9 cellular contexts compared by ENCODE assay signal in genomic region chr3:195694217-195695071, GRCh38. TPM values are rescaled to one million over a fixed set of nuclear protein-coding genes. Genes with fewer than 3 reads are reported as not detected.
DNase-seq lines count a peak whose midpoint lies in the region; ATAC-seq, FAIRE-seq and TF ChIP-seq lines count a peak whose summit lies in the region.
"Not testable (repeated sequence)": the region's sequence is repeated elsewhere in the genome, so short reads cannot be mapped to it uniquely, and the experiment has no call there.
"Had no signal": no experiment of that assay in that cellular context is flagged by ENCODE, and none has a peak within 500 bp of the region (broad histone marks: within the 10 kb centered on the region; RNA-seq: fewer than 3 reads in every experiment).

No MANE protein-coding gene starts in this region.

- H3K79me2 ChIP-seq in K562 (ENCODE audit: control insufficient read depth, insufficient read depth, low read length): not testable (repeated sequence)

- H3K9me1 ChIP-seq in K562 (ENCODE audit: control insufficient read depth, insufficient read depth, low read length): not testable (repeated sequence)

- BruUV-seq in K562 (replicated peaks; lab: Mats Ljungman, UMichigan): not testable (repeated sequence)

- not testable (repeated sequence) for H3K4me2 ChIP-seq in K562 (ENCODE audit: insufficient read depth, low read length)

- not testable (repeated sequence) for H3K9ac ChIP-seq in K562 (ENCODE audit: insufficient read depth in 1 of 2, low read depth in 2 of 2, low read length in 2 of 2)

- H3K9me3 ChIP-seq in K562 (replicated peaks; ENCODE audit: control insufficient read depth, insufficient read depth, low read depth, low read length); esophagus muscularis mucosa; testis: not testable (repeated sequence)

- not testable (repeated sequence) for TF ChIP-seq POLR2A in K562 (conservative IDR thresholded peaks at IDR 0.05); esophagus muscularis mucosa (IDR thresholded peaks at IDR 0.05; ENCODE audit: low read depth); testis (IDR thresholded peaks at IDR 0.05)

- H3K27me3 ChIP-seq in K562 (ENCODE audit: control insufficient read depth in 2 of 2, insufficient read depth in 2 of 2, low read length in 2 of 2); esophagus muscularis mucosa; testis: not testable (repeated sequence)

- H3K36me3 Mint-ChIP-seq in activated CD4-positive, alpha-beta T cell treated with anti-CD3 and anti-CD28 coated beads, Interleukin-2, amount 10 ng/mL, durations not matched to agents 24 days and 14 days (ENCODE audit: low read depth): peaks cover 67% of the 10 kb centered on the region
- H3K36me3 Mint-ChIP-seq in activated T-helper 17 cell treated with anti-CD3 and anti-CD28 coated beads, Interleukin-2, amount 50 U/mL, for 72 hours (ENCODE audit: low read depth): peaks cover 69% of the 10 kb centered on the region

- not testable (repeated sequence) for H3K9me3 Mint-ChIP-seq in activated CD4-positive, alpha-beta T cell treated with anti-CD3 and anti-CD28 coated beads, Interleukin-2, amount 10 ng/mL, durations not matched to agents 24 days and 14 days; activated T-helper 17 cell treated with anti-CD3 and anti-CD28 coated beads, Interleukin-2, amount 50 U/mL, for 72 hours

- ATAC-seq in activated T-helper 17 cell treated with anti-CD3 and anti-CD28 coated beads, Interleukin-2, amount 50 U/mL, for 72 hours (replicated peaks); K562: not testable (repeated sequence)

- in situ Hi-C loops in K562 (cut with MboI): not testable (repeated sequence)

- H3K36me3 ChIP-seq in K562 (ENCODE audit: control insufficient read depth, insufficient read depth, low read length) (peaks cover 66% of the 10 kb centered on the region), esophagus muscularis mucosa (peaks cover 7 to 83% (median 64%) of the 10 kb centered on the region in 4 donors)
- not testable (repeated sequence) for H3K36me3 ChIP-seq in testis (ENCODE audit: low read depth, missing control alignments)

- intact Hi-C loops in activated CD4-positive, alpha-beta T cell treated with anti-CD3 and anti-CD28 coated beads, Interleukin-2, amount 10 ng/mL, durations not matched to agents 24 days and 14 days (cut with micrococcal nuclease); esophagus muscularis mucosa (cut with DNase I); posterior vena cava (cut with DNase I); testis (cut with DNase I; ENCODE audit: low total_unique reads): not testable (repeated sequence)
- intact Hi-C loops in K562 (cut with micrococcal nuclease): loop anchor here (5.0 kb wide), 1 partner anchor 263 kb away; no protein-coding TSS in a partner anchor

- not testable (repeated sequence) for H2AFZ ChIP-seq in K562 (ENCODE audit: low read depth, low read length)

- TF ChIP-seq RAD21 in K562 (CRISPR knock-in tag; conservative IDR thresholded peaks at IDR 0.05 in 1 of 2, IDR thresholded peaks at IDR 0.05 in 1 of 2): not testable (repeated sequence)

- peak overlapping the region; percentile 92 for H3K27ac Mint-ChIP-seq in activated CD4-positive, alpha-beta T cell treated with anti-CD3 and anti-CD28 coated beads, Interleukin-2, amount 10 ng/mL, durations not matched to agents 24 days and 14 days
- peak overlapping the region; percentile 99 for H3K27ac Mint-ChIP-seq in activated T-helper 17 cell treated with anti-CD3 and anti-CD28 coated beads, Interleukin-2, amount 50 U/mL, for 72 hours

- H3K4me1 ChIP-seq in K562 (replicated peaks in 1 of 2; ENCODE audit: control insufficient read depth in 2 of 2, insufficient read depth in 2 of 2, low read length in 2 of 2) (peaks cover 9 to 16% of the 10 kb centered on the region in 2 experiments; a peak in 3 of 5 replicates), esophagus muscularis mucosa (peaks cover 3 to 20% (median 8%) of the 10 kb centered on the region in 4 donors), testis (peaks cover 26% of the 10 kb centered on the region)

- DNase-seq in D341Med (ENCODE audit: low spot score) (peak; percentile 48), K562 (ENCODE audit: extremely low read depth in 1 of 4, low spot score in 3 of 4) (peak in 1 of 4 experiments; percentile 16), esophagus muscularis mucosa (ENCODE audit: extremely low spot score) (peak; percentile 90), medulla oblongata (ENCODE audit: extremely low spot score) (peak; percentile 2), posterior vena cava (ENCODE audit: low spot score) (peak; percentile 72), testis (peak; percentile 82)
- DNase-seq in activated CD4-positive, alpha-beta T cell treated with anti-CD3 and anti-CD28 coated beads, Interleukin-2, amount 10 ng/mL, durations not matched to agents 24 days and 14 days: not testable (repeated sequence)

- CTCF ChIA-PET in K562 (lab: Yijun Ruan, JAX; ENCODE audit: low intra/inter-chr PET ratio): not testable (repeated sequence)

- H3K4me3 ChIP-seq in K562, esophagus muscularis mucosa, testis: not testable (repeated sequence)

- H3K27me3 Mint-ChIP-seq in activated CD4-positive, alpha-beta T cell treated with anti-CD3 and anti-CD28 coated beads, Interleukin-2, amount 10 ng/mL, durations not matched to agents 24 days and 14 days; activated T-helper 17 cell treated with anti-CD3 and anti-CD28 coated beads, Interleukin-2, amount 50 U/mL, for 72 hours: not testable (repeated sequence)

- not testable (repeated sequence) for TF ChIP-seq EP300 in K562 (IDR thresholded peaks at IDR 0.05; ENCODE audit: low read length); esophagus muscularis mucosa (IDR thresholded peaks at IDR 0.05)

- POLR2A ChIA-PET in K562 (lab: Yijun Ruan, JAX): interaction anchor here (2.5 kb wide), 1 partner anchor 9 kb away, joined by 6 read pairs; no protein-coding TSS in a partner anchor

- FAIRE-seq in K562 (lab: Jason Lieb, UNC): not testable (repeated sequence)

- not testable (repeated sequence) for H4K20me1 ChIP-seq in K562 (replicated peaks; ENCODE audit: control insufficient read depth, insufficient read depth, low read length)

- H3K27ac ChIP-seq in K562 (ENCODE audit: extremely low read depth, low read depth, low read length); esophagus muscularis mucosa (replicated peaks in 1 of 4): not testable (repeated sequence)
- peak overlapping the region in 1 of 2 donors; percentile 4 for H3K27ac ChIP-seq in testis

- WGBS in K562 (ENCODE audit: insufficient coverage, low coverage, missing lambda C conversion rate): 72% methylated on average over 8 of the region's 8 CpGs
- WGBS in esophagus muscularis mucosa: 72% methylated on average over 8 of the region's 8 CpGs
- WGBS in testis, 2 donors: 66 to 78% methylated on average over 8 of the region's 8 CpGs

- TF ChIP-seq CTCF in K562 (IDR thresholded peaks at IDR 0.05 in 2 of 3, conservative IDR thresholded peaks at IDR 0.05 in 1 of 3; ENCODE audit: insufficient read depth in 2 of 3, low read depth in 1 of 3, low read length in 3 of 3); esophagus muscularis mucosa (IDR thresholded peaks at IDR 0.05); testis (IDR thresholded peaks at IDR 0.05): not testable (repeated sequence)

- not testable (repeated sequence) for H3K4me3 Mint-ChIP-seq in activated CD4-positive, alpha-beta T cell treated with anti-CD3 and anti-CD28 coated beads, Interleukin-2, amount 10 ng/mL, durations not matched to agents 24 days and 14 days; activated T-helper 17 cell treated with anti-CD3 and anti-CD28 coated beads, Interleukin-2, amount 50 U/mL, for 72 hours

- H3K4me1 Mint-ChIP-seq in activated CD4-positive, alpha-beta T cell treated with anti-CD3 and anti-CD28 coated beads, Interleukin-2, amount 10 ng/mL, durations not matched to agents 24 days and 14 days: peaks cover 36% of the 10 kb centered on the region
- peaks cover 23% of the 10 kb centered on the region for H3K4me1 Mint-ChIP-seq in activated T-helper 17 cell treated with anti-CD3 and anti-CD28 coated beads, Interleukin-2, amount 50 U/mL, for 72 hours

TF ChIP-seq in K562, 482 proteins besides CTCF, POLR2A, EP300 and RAD21 (continues in another document):
- TF ChIP-seq POLR2AphosphoS2 (IDR thresholded peaks at IDR 0.05; ENCODE audit: low read length) (0 out of 2 replicates have a peak, but pooled peaks have one; percentile 22), SUPT5H (IDR thresholded peaks at IDR 0.05) (peak; percentile 4; the same call in 1 of the 2 replicates)

RNA-seq across cellular contexts. Expression of gene MUC20, which starts 26.3 kb away (rescaled TPM):
- 2.9 and 3.7 TPM in 2 replicates for total RNA-seq in activated CD4-positive, alpha-beta T cell treated with anti-CD3 and anti-CD28 coated beads, Interleukin-2, amount 10 ng/mL, durations not matched to agents 24 days and 14 days
- 10 to 100 TPM in 1 of 2 donors, 1 to 10 TPM in 1; 3.8 to 14.4 TPM for total RNA-seq in activated T-helper 17 cell treated with anti-CD3 and anti-CD28 coated beads, Interleukin-2, amount 50 U/mL, for 72 hours
- total RNA-seq in K562 (2011; cell fraction: chromatin; rRNA removed; ENCODE audit: low replicate concordance): 0.51 and 0.63 TPM in 2 replicates
- 0.17 and 0.39 TPM in 2 replicates for total RNA-seq in K562 (2011; cell fraction: nucleolus; rRNA removed)
- total RNA-seq in K562 (2011; cell fraction: nucleoplasm; rRNA removed): not detected in 2 replicates
- total RNA-seq in K562 (2014; rRNA removed) (not detected in 2 replicates), K562 (2014; rRNA removed; fragmentation: Illumina TruSeq; extraction: Trizol) (not detected in 2 replicates), K562 (2015; rRNA removed; fragmentation: Illumina TruSeq; extraction: Trizol) (0.18 TPM in 1 of 2 replicates, not detected in the other), K562 (2021) (0.16 and 0.25 TPM in 2 replicates), esophagus muscularis mucosa (1 to 10 TPM; 2.5 to 10.0 (median 4.7) TPM), posterior vena cava (1 to 10 TPM; 3.8 to 9.4 TPM), testis (10 to 100 TPM; 13.8 to 16.2 TPM)
- polyA plus RNA-seq in K562 (2011; rRNA removed) (0.11 and 0.15 TPM in 2 replicates), K562 (2014; fragmentation: Illumina TruSeq; extraction: Trizol) (0.15 and 0.44 TPM in 2 replicates), K562 (2014; fragmentation: Nextera tagmentation; extraction: Ambion mirVana) (under 1 TPM in 1 of 2 experiments, not detected in 1; 0.03 TPM), K562 (2014; rRNA removed) (0.22 and 0.23 TPM in 2 replicates), testis (ENCODE audit: insufficient read depth, low read depth, low replicate concordance) (10.3 TPM)
- 0.09 and 0.12 TPM in 2 replicates for polyA plus RNA-seq in K562 (2011; cell fraction: cytosol; rRNA removed)
- 0.41 and 0.63 TPM in 2 replicates for polyA plus RNA-seq in K562 (2011; cell fraction: nucleus; rRNA removed)
- polyA plus RNA-seq in K562 (2012): 0.22 and 1.2 TPM in 2 replicates
- not detected in 2 replicates for polyA minus RNA-seq in K562 (2011; rRNA and poly(A)+ RNA removed)
- polyA minus RNA-seq in K562 (2011; cell fraction: cytosol; rRNA and poly(A)+ RNA removed): not detected in 2 replicates
- polyA minus RNA-seq in K562 (2011; cell fraction: nucleus; rRNA and poly(A)+ RNA removed): not detected in 2 replicates
- total RNA-seq: GM23338 had no signal
